1 cellular context compared by ENCODE assay signal in the genomic region with DNA sequence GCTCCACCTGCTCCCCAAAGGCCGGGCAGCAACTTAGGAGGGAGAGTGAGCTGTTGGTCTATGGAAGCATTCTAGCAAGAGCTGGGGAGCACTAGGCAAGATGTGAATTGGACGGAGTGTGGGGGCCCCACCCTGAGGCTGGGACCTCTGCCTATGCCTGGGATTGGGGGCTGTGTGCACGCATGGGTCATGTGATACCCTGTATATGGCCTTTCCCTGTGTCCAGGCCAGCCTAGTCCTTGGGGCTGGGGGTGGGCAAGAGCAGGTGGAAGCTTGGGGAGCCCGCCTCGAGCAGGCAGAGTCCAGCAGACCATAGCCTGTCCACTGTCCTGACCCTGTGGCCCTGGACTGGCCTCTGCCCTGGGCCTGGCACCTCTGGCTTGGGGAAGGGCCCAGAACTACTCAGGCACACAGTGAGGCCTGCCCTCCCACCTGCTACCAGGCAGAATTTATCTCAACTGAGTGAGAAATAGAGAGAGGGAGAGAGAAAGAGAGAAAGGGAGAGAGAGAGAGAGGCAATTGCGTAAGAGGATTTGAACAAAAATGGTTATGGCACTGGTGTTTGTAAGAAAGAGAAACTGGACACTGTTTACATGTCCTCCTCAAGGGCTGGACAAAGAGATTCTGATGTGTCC.
TF ChIP-seq lines count a peak whose summit lies in the region.

No MANE protein-coding gene starts in this region.

TF ChIP-seq in HepG2, 621 proteins besides CTCF, POLR2A, EP300 and RAD21 (continued from another document and continues in another):
- TF ChIP-seq, protein P1, sequence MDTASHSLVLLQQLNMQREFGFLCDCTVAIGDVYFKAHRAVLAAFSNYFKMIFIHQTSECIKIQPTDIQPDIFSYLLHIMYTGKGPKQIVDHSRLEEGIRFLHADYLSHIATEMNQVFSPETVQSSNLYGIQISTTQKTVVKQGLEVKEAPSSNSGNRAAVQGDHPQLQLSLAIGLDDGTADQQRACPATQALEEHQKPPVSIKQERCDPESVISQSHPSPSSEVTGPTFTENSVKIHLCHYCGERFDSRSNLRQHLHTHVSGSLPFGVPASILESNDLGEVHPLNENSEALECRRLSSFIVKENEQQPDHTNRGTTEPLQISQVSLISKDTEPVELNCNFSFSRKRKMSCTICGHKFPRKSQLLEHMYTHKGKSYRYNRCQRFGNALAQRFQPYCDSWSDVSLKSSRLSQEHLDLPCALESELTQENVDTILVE (CRISPR knock-in tag; IDR thresholded peaks at IDR 0.05), result peak; percentile 55; the same call in 1 of the 2 replicates
- TF ChIP-seq ZBTB43 (CRISPR knock-in tag; conservative IDR thresholded peaks at IDR 0.05), result no peak
- TF ChIP-seq ZNF629 (CRISPR knock-in tag; conservative IDR thresholded peaks at IDR 0.05), result no peak
- TF ChIP-seq, protein P2, sequence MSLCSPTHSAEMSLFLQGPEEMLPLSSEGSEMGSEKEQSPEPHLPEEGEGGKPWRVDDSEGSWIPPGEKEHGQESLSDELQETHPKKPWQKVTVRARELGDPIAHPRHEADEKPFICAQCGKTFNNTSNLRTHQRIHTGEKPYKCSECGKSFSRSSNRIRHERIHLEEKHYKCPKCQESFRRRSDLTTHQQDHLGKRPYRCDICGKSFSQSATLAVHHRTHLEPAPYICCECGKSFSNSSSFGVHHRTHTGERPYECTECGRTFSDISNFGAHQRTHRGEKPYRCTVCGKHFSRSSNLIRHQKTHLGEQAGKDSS (CRISPR knock-in tag; IDR thresholded peaks at IDR 0.05; ENCODE audit: borderline replicate concordance, low read depth), result 0 out of 2 replicates have a peak, but pooled peaks have one; percentile 41
- TF ChIP-seq NFIB (CRISPR knock-in tag; IDR thresholded peaks at IDR 0.05; ENCODE audit: borderline replicate concordance), result no peak
- TF ChIP-seq, protein P3, sequence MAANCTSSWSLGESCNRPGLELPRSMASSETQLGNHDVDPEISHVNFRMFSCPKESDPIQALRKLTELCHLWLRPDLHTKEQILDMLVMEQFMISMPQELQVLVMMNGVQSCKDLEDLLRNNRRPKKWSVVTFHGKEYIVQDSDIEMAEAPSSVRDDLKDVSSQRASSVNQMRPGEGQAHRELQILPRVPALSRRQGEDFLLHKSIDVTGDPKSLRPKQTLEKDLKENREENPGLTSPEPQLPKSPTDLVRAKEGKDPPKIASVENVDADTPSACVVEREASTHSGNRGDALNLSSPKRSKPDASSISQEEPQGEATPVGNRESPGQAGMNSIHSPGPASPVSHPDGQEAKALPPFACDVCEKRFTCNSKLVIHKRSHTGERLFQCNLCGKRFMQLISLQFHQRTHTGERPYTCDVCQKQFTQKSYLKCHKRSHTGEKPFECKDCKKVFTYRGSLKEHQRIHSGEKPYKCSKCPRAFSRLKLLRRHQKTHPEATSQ (CRISPR knock-in tag; IDR thresholded peaks at IDR 0.05; ENCODE audit: borderline replicate concordance), result no peak
- TF ChIP-seq DNMT3B (CRISPR knock-in tag; conservative IDR thresholded peaks at IDR 0.05), result no peak; the same call in 1 of the 2 replicates
- TF ChIP-seq MLX (CRISPR knock-in tag; IDR thresholded peaks at IDR 0.05), result no peak
- TF ChIP-seq ZNF441 (CRISPR knock-in tag; IDR thresholded peaks at IDR 0.05; ENCODE audit: borderline replicate concordance), result no peak
- no peak for TF ChIP-seq MBNL3 (CRISPR knock-in tag; conservative IDR thresholded peaks at IDR 0.05)
- TF ChIP-seq MXD3 (CRISPR knock-in tag; IDR thresholded peaks at IDR 0.05), result no peak
- TF ChIP-seq, protein P4, sequence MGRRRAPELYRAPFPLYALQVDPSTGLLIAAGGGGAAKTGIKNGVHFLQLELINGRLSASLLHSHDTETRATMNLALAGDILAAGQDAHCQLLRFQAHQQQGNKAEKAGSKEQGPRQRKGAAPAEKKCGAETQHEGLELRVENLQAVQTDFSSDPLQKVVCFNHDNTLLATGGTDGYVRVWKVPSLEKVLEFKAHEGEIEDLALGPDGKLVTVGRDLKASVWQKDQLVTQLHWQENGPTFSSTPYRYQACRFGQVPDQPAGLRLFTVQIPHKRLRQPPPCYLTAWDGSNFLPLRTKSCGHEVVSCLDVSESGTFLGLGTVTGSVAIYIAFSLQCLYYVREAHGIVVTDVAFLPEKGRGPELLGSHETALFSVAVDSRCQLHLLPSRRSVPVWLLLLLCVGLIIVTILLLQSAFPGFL (CRISPR knock-in tag; IDR thresholded peaks at IDR 0.05), result no peak
- TF ChIP-seq FOSL2 (CRISPR knock-in tag; IDR thresholded peaks at IDR 0.05), result no peak
- no peak for TF ChIP-seq ISL2 (CRISPR knock-in tag; IDR thresholded peaks at IDR 0.05)
- no peak for TF ChIP-seq SNAPC2 (CRISPR knock-in tag; IDR thresholded peaks at IDR 0.05)
- TF ChIP-seq KDM2A (CRISPR knock-in tag; IDR thresholded peaks at IDR 0.05; ENCODE audit: borderline replicate concordance, low read depth), result peak; percentile 33; the same call in 1 of the 2 replicates
- no peak for TF ChIP-seq ZNF570 (CRISPR knock-in tag; IDR thresholded peaks at IDR 0.05; ENCODE audit: borderline replicate concordance)
- TF ChIP-seq BCL6 (CRISPR knock-in tag; IDR thresholded peaks at IDR 0.05), result 0 out of 2 replicates have a peak, but pooled peaks have one; percentile 6
- TF ChIP-seq ZNF572 (CRISPR knock-in tag; IDR thresholded peaks at IDR 0.05), result no peak
- TF ChIP-seq MIER3 (CRISPR knock-in tag; IDR thresholded peaks at IDR 0.05; ENCODE audit: borderline replicate concordance), result no peak
- TF ChIP-seq HDAC2 (CRISPR knock-in tag; IDR thresholded peaks at IDR 0.05), result 0 out of 2 replicates have a peak, but pooled peaks have one; percentile 25
- TF ChIP-seq, protein P5, sequence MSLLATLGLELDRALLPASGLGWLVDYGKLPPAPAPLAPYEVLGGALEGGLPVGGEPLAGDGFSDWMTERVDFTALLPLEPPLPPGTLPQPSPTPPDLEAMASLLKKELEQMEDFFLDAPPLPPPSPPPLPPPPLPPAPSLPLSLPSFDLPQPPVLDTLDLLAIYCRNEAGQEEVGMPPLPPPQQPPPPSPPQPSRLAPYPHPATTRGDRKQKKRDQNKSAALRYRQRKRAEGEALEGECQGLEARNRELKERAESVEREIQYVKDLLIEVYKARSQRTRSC (CRISPR knock-in tag; IDR thresholded peaks at IDR 0.05; ENCODE audit: low read depth), result no peak
- no peak for TF ChIP-seq CREB1 (IDR thresholded peaks at IDR 0.05)
- no peak for TF ChIP-seq CREB1 (CRISPR knock-in tag; IDR thresholded peaks at IDR 0.05)
- no peak for TF ChIP-seq BRCA1 (CRISPR knock-in tag; IDR thresholded peaks at IDR 0.05)
- 0 out of 2 replicates have a peak, but pooled peaks have one; percentile 36 for TF ChIP-seq SMAD1 (CRISPR knock-in tag; IDR thresholded peaks at IDR 0.05; ENCODE audit: borderline replicate concordance, low read depth)
- TF ChIP-seq, protein P6, sequence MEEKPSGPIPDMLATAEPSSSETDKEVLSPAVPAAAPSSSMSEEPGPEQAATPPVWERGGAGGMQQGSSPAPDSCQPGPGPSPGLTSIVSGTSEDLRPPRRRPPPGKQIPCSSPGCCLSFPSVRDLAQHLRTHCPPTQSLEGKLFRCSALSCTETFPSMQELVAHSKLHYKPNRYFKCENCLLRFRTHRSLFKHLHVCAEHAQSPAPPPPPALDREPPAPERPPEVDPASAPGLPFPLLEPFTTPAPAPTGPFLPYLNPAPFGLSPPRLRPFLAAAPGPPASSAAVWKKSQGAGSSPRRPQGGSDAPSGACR (CRISPR knock-in tag; IDR thresholded peaks at IDR 0.05), result no peak
- TF ChIP-seq CHCHD3 (CRISPR knock-in tag; IDR thresholded peaks at IDR 0.05), result no peak
- TF ChIP-seq, protein P7, sequence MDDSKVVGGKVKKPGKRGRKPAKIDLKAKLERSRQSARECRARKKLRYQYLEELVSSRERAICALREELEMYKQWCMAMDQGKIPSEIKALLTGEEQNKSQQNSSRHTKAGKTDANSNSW (CRISPR knock-in tag; IDR thresholded peaks at IDR 0.05; ENCODE audit: borderline replicate concordance), result no peak
- TF ChIP-seq, protein P8, sequence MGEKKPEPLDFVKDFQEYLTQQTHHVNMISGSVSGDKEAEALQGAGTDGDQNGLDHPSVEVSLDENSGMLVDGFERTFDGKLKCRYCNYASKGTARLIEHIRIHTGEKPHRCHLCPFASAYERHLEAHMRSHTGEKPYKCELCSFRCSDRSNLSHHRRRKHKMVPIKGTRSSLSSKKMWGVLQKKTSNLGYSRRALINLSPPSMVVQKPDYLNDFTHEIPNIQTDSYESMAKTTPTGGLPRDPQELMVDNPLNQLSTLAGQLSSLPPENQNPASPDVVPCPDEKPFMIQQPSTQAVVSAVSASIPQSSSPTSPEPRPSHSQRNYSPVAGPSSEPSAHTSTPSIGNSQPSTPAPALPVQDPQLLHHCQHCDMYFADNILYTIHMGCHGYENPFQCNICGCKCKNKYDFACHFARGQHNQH (CRISPR knock-in tag; IDR thresholded peaks at IDR 0.05), result no peak
- no peak for TF ChIP-seq HMGA1 (CRISPR knock-in tag; conservative IDR thresholded peaks at IDR 0.05)
- TF ChIP-seq THRA (CRISPR knock-in tag; IDR thresholded peaks at IDR 0.05; ENCODE audit: borderline replicate concordance), result 0 out of 2 replicates have a peak, but pooled peaks have one; percentile 15
- TF ChIP-seq ZNF713 (CRISPR knock-in tag; IDR thresholded peaks at IDR 0.05), result no peak
- TF ChIP-seq GATAD2A (CRISPR knock-in tag; IDR thresholded peaks at IDR 0.05), result peak; percentile 24; the same call in 1 of the 2 replicates
- TF ChIP-seq, protein P9, sequence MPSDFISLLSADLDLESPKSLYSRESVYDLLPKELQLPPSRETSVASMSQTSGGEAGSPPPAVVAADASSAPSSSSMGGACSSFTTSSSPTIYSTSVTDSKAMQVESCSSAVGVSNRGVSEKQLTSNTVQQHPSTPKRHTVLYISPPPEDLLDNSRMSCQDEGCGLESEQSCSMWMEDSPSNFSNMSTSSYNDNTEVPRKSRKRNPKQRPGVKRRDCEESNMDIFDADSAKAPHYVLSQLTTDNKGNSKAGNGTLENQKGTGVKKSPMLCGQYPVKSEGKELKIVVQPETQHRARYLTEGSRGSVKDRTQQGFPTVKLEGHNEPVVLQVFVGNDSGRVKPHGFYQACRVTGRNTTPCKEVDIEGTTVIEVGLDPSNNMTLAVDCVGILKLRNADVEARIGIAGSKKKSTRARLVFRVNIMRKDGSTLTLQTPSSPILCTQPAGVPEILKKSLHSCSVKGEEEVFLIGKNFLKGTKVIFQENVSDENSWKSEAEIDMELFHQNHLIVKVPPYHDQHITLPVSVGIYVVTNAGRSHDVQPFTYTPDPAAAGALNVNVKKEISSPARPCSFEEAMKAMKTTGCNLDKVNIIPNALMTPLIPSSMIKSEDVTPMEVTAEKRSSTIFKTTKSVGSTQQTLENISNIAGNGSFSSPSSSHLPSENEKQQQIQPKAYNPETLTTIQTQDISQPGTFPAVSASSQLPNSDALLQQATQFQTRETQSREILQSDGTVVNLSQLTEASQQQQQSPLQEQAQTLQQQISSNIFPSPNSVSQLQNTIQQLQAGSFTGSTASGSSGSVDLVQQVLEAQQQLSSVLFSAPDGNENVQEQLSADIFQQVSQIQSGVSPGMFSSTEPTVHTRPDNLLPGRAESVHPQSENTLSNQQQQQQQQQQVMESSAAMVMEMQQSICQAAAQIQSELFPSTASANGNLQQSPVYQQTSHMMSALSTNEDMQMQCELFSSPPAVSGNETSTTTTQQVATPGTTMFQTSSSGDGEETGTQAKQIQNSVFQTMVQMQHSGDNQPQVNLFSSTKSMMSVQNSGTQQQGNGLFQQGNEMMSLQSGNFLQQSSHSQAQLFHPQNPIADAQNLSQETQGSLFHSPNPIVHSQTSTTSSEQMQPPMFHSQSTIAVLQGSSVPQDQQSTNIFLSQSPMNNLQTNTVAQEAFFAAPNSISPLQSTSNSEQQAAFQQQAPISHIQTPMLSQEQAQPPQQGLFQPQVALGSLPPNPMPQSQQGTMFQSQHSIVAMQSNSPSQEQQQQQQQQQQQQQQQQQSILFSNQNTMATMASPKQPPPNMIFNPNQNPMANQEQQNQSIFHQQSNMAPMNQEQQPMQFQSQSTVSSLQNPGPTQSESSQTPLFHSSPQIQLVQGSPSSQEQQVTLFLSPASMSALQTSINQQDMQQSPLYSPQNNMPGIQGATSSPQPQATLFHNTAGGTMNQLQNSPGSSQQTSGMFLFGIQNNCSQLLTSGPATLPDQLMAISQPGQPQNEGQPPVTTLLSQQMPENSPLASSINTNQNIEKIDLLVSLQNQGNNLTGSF (CRISPR knock-in tag; IDR thresholded peaks at IDR 0.05), result no peak
- TF ChIP-seq ZNF552 (CRISPR knock-in tag; IDR thresholded peaks at IDR 0.05; ENCODE audit: borderline replicate concordance), result no peak
- TF ChIP-seq ZEB1 (IDR thresholded peaks at IDR 0.05; ENCODE audit: insufficient replicate concordance, low read depth), result no peak
- TF ChIP-seq CBX2 (IDR thresholded peaks at IDR 0.05; ENCODE audit: low read depth, low read length), result no peak
- no peak for TF ChIP-seq CBX2 (CRISPR knock-in tag; IDR thresholded peaks at IDR 0.05; ENCODE audit: low read depth)
- peak; percentile 46; the same call in 1 of the 2 replicates for TF ChIP-seq SOX5 (CRISPR knock-in tag; IDR thresholded peaks at IDR 0.05; ENCODE audit: borderline replicate concordance)
- TF ChIP-seq ZBTB38 (CRISPR knock-in tag; IDR thresholded peaks at IDR 0.05), result peak; percentile 34; the same call in 1 of the 2 replicates
- no peak for TF ChIP-seq ZNF746 (CRISPR knock-in tag; IDR thresholded peaks at IDR 0.05)
- TF ChIP-seq NCOA5 (CRISPR knock-in tag; IDR thresholded peaks at IDR 0.05), result no peak
- no peak for TF ChIP-seq ZNF136 (CRISPR knock-in tag; IDR thresholded peaks at IDR 0.05; ENCODE audit: low read depth)
